In the genomic region with DNA sequence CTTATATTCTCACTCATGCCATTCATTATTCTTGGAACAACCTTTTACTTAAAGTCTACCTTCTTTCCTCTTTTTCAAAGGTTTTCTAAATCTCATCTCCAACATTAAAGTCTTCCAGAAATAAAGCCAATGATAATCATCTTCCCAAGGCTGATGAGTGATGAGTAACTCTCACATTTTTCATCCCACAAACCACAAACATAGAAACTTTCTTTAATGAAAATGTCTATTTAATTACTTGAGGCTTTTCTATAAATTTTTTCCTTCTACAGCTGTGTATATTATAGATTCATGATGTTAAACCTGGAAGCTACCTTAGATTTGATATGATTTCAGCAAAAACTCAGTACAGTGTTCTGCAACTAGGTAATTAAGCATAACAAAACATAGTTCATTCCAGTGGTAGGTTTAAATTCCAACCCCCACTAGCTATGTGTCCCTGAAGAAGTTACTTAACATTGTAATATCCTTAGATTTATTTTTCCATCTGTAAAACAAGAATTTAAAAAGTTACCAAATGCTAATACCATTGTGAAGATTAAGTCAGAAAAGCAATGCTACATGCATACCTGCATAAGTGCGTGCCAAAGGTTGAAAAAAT, we compare ENCODE assay signal across 20 cellular contexts.
"Had no signal": no experiment of that assay in that cellular context is flagged by ENCODE, and none has a peak within 500 bp of the region (broad histone marks: within the 10 kb centered on the region; RNA-seq: fewer than 3 reads in every experiment).

No MANE protein-coding gene starts in this region.

- H3K9me3 ChIP-seq: adrenal gland, colonic mucosa, left lung, upper lobe of right lung had no signal

- H3K27me3 Mint-ChIP-seq: activated CD4-positive, alpha-beta T cell treated with anti-CD3 and anti-CD28 coated beads, Interleukin-2, amount 10 ng/mL, durations not matched to agents 7 days and 5 days; activated naive CD4-positive, alpha-beta T cell treated with anti-CD3 and anti-CD28 coated beads, Interleukin-2, amount 10 ng/mL, durations not matched to agents 7 days and 5 days; activated T-cell treated with anti-CD3 and anti-CD28 coated beads, Interleukin-2, amount 50 U/mL, for 24 hours had no signal

- DNase-seq: activated CD4-positive, alpha-beta T cell treated with anti-CD3 and anti-CD28 coated beads, Interleukin-2, amount 10 ng/mL, durations not matched to agents 7 days and 5 days; activated CD8-positive, alpha-beta T cell treated with anti-CD3 and anti-CD28 coated beads, Interleukin-2, amount 10 ng/mL, durations not matched to agents 7 days and 5 days; activated naive CD4-positive, alpha-beta T cell treated with anti-CD3 and anti-CD28 coated beads, Interleukin-2, amount 10 ng/mL, durations not matched to agents 7 days and 5 days; activated T-cell treated with anti-CD3 and anti-CD28 coated beads, Interleukin-2, amount 50 U/mL, for 24 hours; adrenal gland; brain microvascular endothelial cell; central memory CD4-positive, alpha-beta T cell; colonic mucosa; foreskin melanocyte; glutamatergic neuron; hippocampal formation; left lung; midbrain; stimulated activated CD4-positive, alpha-beta T cell treated with anti-CD3 and anti-CD28 coated beads, Interleukin-12 subunit alpha, Interleukin-12 subunit beta, amount 100 ng/mL, for 4 hours; stimulated activated CD4-positive, alpha-beta T cell treated with anti-CD3 and anti-CD28 coated beads, Interleukin-1b, Interleukin-23, amount 100 ng/mL, for 48 hours; stimulated activated CD8-positive, alpha-beta memory T cell treated with anti-CD3 and anti-CD28 coated beads, Interleukin-4, amount 100 ng/mL, for 48 hours; stimulated activated naive CD4-positive, alpha-beta T cell; upper lobe of right lung had no signal

- H3K9me3 Mint-ChIP-seq: activated naive CD4-positive, alpha-beta T cell treated with anti-CD3 and anti-CD28 coated beads, Interleukin-2, amount 10 ng/mL, durations not matched to agents 7 days and 5 days; nephron; T-helper 1 cell treated with Interleukin-12 subunit alpha and Interleukin-12 subunit beta and Interleukin-4 antibody, amounts not matched to agents 30 μg/mL and 1 μg/mL, for 36 hours had no signal

- H3K4me1 Mint-ChIP-seq: activated CD4-positive, alpha-beta T cell treated with anti-CD3 and anti-CD28 coated beads, Interleukin-2, amount 10 ng/mL, durations not matched to agents 7 days and 5 days; activated naive CD4-positive, alpha-beta T cell treated with anti-CD3 and anti-CD28 coated beads, Interleukin-2, amount 10 ng/mL, durations not matched to agents 7 days and 5 days had no signal

- H3K27me3 ChIP-seq: adrenal gland, brain microvascular endothelial cell, colonic mucosa, left lung, upper lobe of right lung had no signal

- H3K36me3 Mint-ChIP-seq: activated naive CD4-positive, alpha-beta T cell treated with anti-CD3 and anti-CD28 coated beads, Interleukin-2, amount 10 ng/mL, durations not matched to agents 7 days and 5 days had no signal

- H3K27ac Mint-ChIP-seq: activated CD4-positive, alpha-beta T cell treated with anti-CD3 and anti-CD28 coated beads, Interleukin-2, amount 10 ng/mL, durations not matched to agents 7 days and 5 days; activated CD8-positive, alpha-beta T cell treated with anti-CD3 and anti-CD28 coated beads, Interleukin-2, amount 10 ng/mL, durations not matched to agents 7 days and 5 days; activated naive CD4-positive, alpha-beta T cell treated with anti-CD3 and anti-CD28 coated beads, Interleukin-2, amount 10 ng/mL, durations not matched to agents 7 days and 5 days; activated T-cell treated with anti-CD3 and anti-CD28 coated beads, Interleukin-2, amount 50 U/mL, for 24 hours; nephron; T-helper 1 cell treated with Interleukin-12 subunit alpha and Interleukin-12 subunit beta and Interleukin-4 antibody, amounts not matched to agents 30 μg/mL and 1 μg/mL, for 36 hours had no signal

- H3K4me1 ChIP-seq: adrenal gland, colonic mucosa, left lung, upper lobe of right lung had no signal

- H3K4me3 Mint-ChIP-seq: activated CD4-positive, alpha-beta T cell treated with anti-CD3 and anti-CD28 coated beads, Interleukin-2, amount 10 ng/mL, durations not matched to agents 7 days and 5 days; activated CD8-positive, alpha-beta T cell treated with anti-CD3 and anti-CD28 coated beads, Interleukin-2, amount 10 ng/mL, durations not matched to agents 7 days and 5 days; activated naive CD4-positive, alpha-beta T cell treated with anti-CD3 and anti-CD28 coated beads, Interleukin-2, amount 10 ng/mL, durations not matched to agents 7 days and 5 days; activated T-cell treated with anti-CD3 and anti-CD28 coated beads, Interleukin-2, amount 50 U/mL, for 24 hours; nephron; T-helper 1 cell treated with Interleukin-12 subunit alpha and Interleukin-12 subunit beta and Interleukin-4 antibody, amounts not matched to agents 30 μg/mL and 1 μg/mL, for 36 hours had no signal

- H3K4me3 ChIP-seq: adrenal gland, colonic mucosa, left lung, upper lobe of right lung had no signal

- H3K27ac ChIP-seq: adrenal gland, colonic mucosa, left lung, upper lobe of right lung had no signal

- ATAC-seq: activated CD8-positive, alpha-beta T cell treated with anti-CD3 and anti-CD28 coated beads, Interleukin-2, amount 10 ng/mL, durations not matched to agents 7 days and 5 days; left lung; upper lobe of right lung had no signal

- H3K36me3 ChIP-seq: adrenal gland, brain microvascular endothelial cell, colonic mucosa, left lung, upper lobe of right lung had no signal
